ENCODE assay signal across 18 cellular contexts in genomic region chr17:36095992-36096391, GRCh38. TPM values are rescaled to one million over a fixed set of nuclear protein-coding genes. Genes with fewer than 3 reads are reported as not detected.
DNase-seq lines count a peak whose midpoint lies in the region; ATAC-seq and TF ChIP-seq lines count a peak whose summit lies in the region.
"Had no signal": no experiment of that assay in that cellular context is flagged by ENCODE, and none has a peak within 500 bp of the region (broad histone marks: within the 10 kb centered on the region; RNA-seq: fewer than 3 reads in every experiment).

No MANE protein-coding gene starts in this region.

- no peaks in the 10 kb centered on the region for H3K9me3 ChIP-seq in BLaER1
- no peaks in the 10 kb centered on the region for H3K9me3 ChIP-seq in CD8-positive, alpha-beta memory T cell (ENCODE audit: low read length)
- no peaks in the 10 kb centered on the region for H3K9me3 ChIP-seq in spleen
- H3K9me3 ChIP-seq: esophagus muscularis mucosa, gastroesophageal sphincter had no signal

- no peak for DNase-seq in CD8-positive, alpha-beta memory T cell
- peak; percentile 10 for DNase-seq in OCI-M1 (lab: John Stamatoyannopoulos, UW)
- no peak for DNase-seq in effector memory CD8-positive, alpha-beta T cell
- no peak for DNase-seq in substantia nigra (lab: John Stamatoyannopoulos, UW)
- no peak for DNase-seq in spleen
- DNase-seq: activated naive CD8-positive, alpha-beta T cell treated with anti-CD3 and anti-CD28 coated beads, Interleukin-2, amount 10 ng/mL, durations not matched to agents 7 days and 5 days; KG1; NCI-H524; T1000 had no signal

- H3K36me3 Mint-ChIP-seq in CD8-positive, alpha-beta memory T cell: peaks cover 0 to 4% (median 0%) of the 10 kb centered on the region in 3 donors
- H3K36me3 Mint-ChIP-seq in effector memory CD8-positive, alpha-beta T cell (ENCODE audit: insufficient read depth): peaks cover 8% of the 10 kb centered on the region
- H3K36me3 Mint-ChIP-seq: activated naive CD8-positive, alpha-beta T cell treated with anti-CD3 and anti-CD28 coated beads, Interleukin-2, amount 10 ng/mL, durations not matched to agents 7 days and 5 days had no signal

- no peak overlapping the region for H3K9ac ChIP-seq in BLaER1

- no peaks in the 10 kb centered on the region for H3K9me3 Mint-ChIP-seq in CD8-positive, alpha-beta memory T cell
- no peaks in the 10 kb centered on the region for H3K9me3 Mint-ChIP-seq in effector memory CD8-positive, alpha-beta T cell
- H3K9me3 Mint-ChIP-seq: activated naive CD8-positive, alpha-beta T cell treated with anti-CD3 and anti-CD28 coated beads, Interleukin-2, amount 10 ng/mL, durations not matched to agents 7 days and 5 days had no signal

- WGBS in spleen, 5 donors: 86 to 100% (median 90%) methylated on average over 1 of the region's 1 CpG

- H3K36me3 ChIP-seq in BLaER1 (no peaks in the 10 kb centered on the region), spleen (no peaks in the 10 kb centered on the region)
- H3K36me3 ChIP-seq in CD8-positive, alpha-beta memory T cell (ENCODE audit: insufficient read depth, low read length): no peaks in the 10 kb centered on the region
- H3K36me3 ChIP-seq: esophagus muscularis mucosa, gastroesophageal sphincter had no signal

- no peak for TF ChIP-seq POLR2A in spleen (IDR thresholded peaks at IDR 0.05)

- no peaks in the 10 kb centered on the region for H3K27me3 Mint-ChIP-seq in CD8-positive, alpha-beta memory T cell
- H3K27me3 Mint-ChIP-seq in effector memory CD8-positive, alpha-beta T cell: no peaks in the 10 kb centered on the region

- intact Hi-C loops in spleen (cut with DNase I; ENCODE audit: low total_unique reads): no loop called here

- no peaks in the 10 kb centered on the region for H4K20me1 ChIP-seq in BLaER1

- H3K4me1 ChIP-seq in BLaER1: peaks cover 57% of the 10 kb centered on the region
- peaks cover 12% of the 10 kb centered on the region for H3K4me1 ChIP-seq in CD8-positive, alpha-beta memory T cell (ENCODE audit: insufficient read depth, low read length)
- peaks cover 4 to 69% (median 26%) of the 10 kb centered on the region in 6 donors for H3K4me1 ChIP-seq in spleen
- H3K4me1 ChIP-seq: esophagus muscularis mucosa, gastroesophageal sphincter had no signal

- peak overlapping the region in 6 of 8 donors; percentile 4 to 68 (median 44) for H3K27ac Mint-ChIP-seq in CD8-positive, alpha-beta memory T cell
- peak overlapping the region; percentile 74 to 95 for H3K27ac Mint-ChIP-seq in effector memory CD8-positive, alpha-beta T cell
- H3K27ac Mint-ChIP-seq: activated naive CD8-positive, alpha-beta T cell treated with anti-CD3 and anti-CD28 coated beads, Interleukin-2, amount 10 ng/mL, durations not matched to agents 7 days and 5 days; progenitor cell of endocrine pancreas had no signal

- no peak for ATAC-seq in effector memory CD8-positive, alpha-beta T cell (replicated peaks)
- ATAC-seq in HG03108 (IDR thresholded peaks at IDR 0.05; ENCODE audit: unreplicated experiment): no peak
- ATAC-seq: gastroesophageal sphincter, SK-N-SH treated with all-trans-retinoic acid at 6 μM for 48 hours had no signal

- peak overlapping the region; percentile 5 for H3K4me2 ChIP-seq in BLaER1

- POLR2A ChIA-PET in CD8-positive, alpha-beta memory T cell (lab: Charles Lee): no interaction called here

- H3K27me3 ChIP-seq in BLaER1 (no peaks in the 10 kb centered on the region), spleen (replicated peaks in 1 of 7) (no peaks in the 10 kb centered on the region)
- no peaks in the 10 kb centered on the region for H3K27me3 ChIP-seq in CD8-positive, alpha-beta memory T cell (ENCODE audit: insufficient read depth, low read length, poor library complexity, severe bottlenecking)
- H3K27me3 ChIP-seq: gastroesophageal sphincter had no signal

- H3K27ac ChIP-seq in BLaER1 (no peak overlapping the region), substantia nigra (ENCODE audit: low read depth, low read length, poor library complexity, severe bottlenecking) (no peak overlapping the region), spleen (peak overlapping the region in 2 of 8 donors; percentile 5 to 7)
- H3K27ac ChIP-seq in CD8-positive, alpha-beta memory T cell (ENCODE audit: low read depth, low read length): no peak overlapping the region
- H3K27ac ChIP-seq: esophagus muscularis mucosa, gastroesophageal sphincter had no signal

- no peak for TF ChIP-seq CTCF in spleen (IDR thresholded peaks at IDR 0.05 in 8 of 11, conservative IDR thresholded peaks at IDR 0.05 in 3 of 11)

- H3K4me3 ChIP-seq in BLaER1: no peak overlapping the region
- H3K4me3 ChIP-seq in CD8-positive, alpha-beta memory T cell (ENCODE audit: low read length): no peak overlapping the region
- H3K4me3 ChIP-seq in spleen: no peak overlapping the region
- H3K4me3 ChIP-seq: esophagus muscularis mucosa, gastroesophageal sphincter, lung had no signal

- peaks cover 44 to 68% (median 68%) of the 10 kb centered on the region in 3 donors for H3K4me1 Mint-ChIP-seq in CD8-positive, alpha-beta memory T cell
- peaks cover 36 to 64% of the 10 kb centered on the region in 2 donors for H3K4me1 Mint-ChIP-seq in effector memory CD8-positive, alpha-beta T cell (ENCODE audit: low read depth in 2 of 2)

- H3K4me3 Mint-ChIP-seq in CD8-positive, alpha-beta memory T cell: peak overlapping the region in 6 of 7 donors; percentile 5 to 76 (median 58)
- H3K4me3 Mint-ChIP-seq in effector memory CD8-positive, alpha-beta T cell: peak overlapping the region; percentile 28 to 43
- H3K4me3 Mint-ChIP-seq: activated naive CD8-positive, alpha-beta T cell treated with anti-CD3 and anti-CD28 coated beads, Interleukin-2, amount 10 ng/mL, durations not matched to agents 7 days and 5 days had no signal

- CTCF ChIA-PET in CD8-positive, alpha-beta memory T cell (lab: Charles Lee): no interaction called here

RNA-seq across cellular contexts. Expression of gene CCL3, which starts 6.0 kb away (rescaled TPM):
- 1,000 to 10,000 TPM; 1,154 to 1,264 TPM for total RNA-seq in CD8-positive, alpha-beta memory T cell
- 2.3 TPM for polyA plus RNA-seq in CD8-positive, alpha-beta memory T cell
- total RNA-seq in spleen: 10 to 100 TPM; 10.7 to 85.9 (median 23.3) TPM
- 10 to 100 TPM; 11.7 to 41.5 (median 17.6) TPM for polyA plus RNA-seq in spleen
- total RNA-seq: HT-29, progenitor cell of endocrine pancreas had no signal

RNA-seq across cellular contexts. Expression of gene CCL4, which starts 7.6 kb away (rescaled TPM):
- total RNA-seq in CD8-positive, alpha-beta memory T cell: 1,000 to 10,000 TPM; 1,703 to 1,794 TPM
- polyA plus RNA-seq in CD8-positive, alpha-beta memory T cell: 161 TPM
- total RNA-seq in spleen: 10 to 100 TPM; 23.5 to 81.0 (median 33.8) TPM
- 10 to 100 TPM; 10.1 to 32.9 (median 15.8) TPM for polyA plus RNA-seq in spleen
- total RNA-seq: HT-29, kidney epithelial cell, progenitor cell of endocrine pancreas had no signal

RNA-seq across cellular contexts. Expression of gene CCL18, which starts 31.9 kb away (rescaled TPM):
- not detected for total RNA-seq in CD8-positive, alpha-beta memory T cell
- polyA plus RNA-seq in CD8-positive, alpha-beta memory T cell: not detected
- 10 to 100 TPM in 5 of 7 donors, 1 to 10 TPM in 2; 5.2 to 27.8 (median 11.0) TPM for total RNA-seq in spleen
- polyA plus RNA-seq in spleen: 100 to 1,000 TPM in 1 of 3 donors, 10 to 100 TPM in 1, 1 to 10 TPM in 1; 9.8 to 109 (median 75.6) TPM
- total RNA-seq: activated naive CD8-positive, alpha-beta T cell treated with anti-CD3 and anti-CD28 coated beads, Interleukin-2, amount 10 ng/mL, durations not matched to agents 7 days and 5 days; HT-29; kidney epithelial cell; progenitor cell of endocrine pancreas had no signal

Comparison
In these comparisons a context has a peak if more than half of its experiments do, and no peak if none do; other contexts are left out.
1. RNA of gene CCL3, which starts 6.0 kb away (total RNA-seq): 1,154 to 1,264 TPM in CD8-positive, alpha-beta memory T cell; 10.7 to 85.9 TPM in spleen; every median in the first group is over 10 times any median in the second.
2. RNA of gene CCL4, which starts 7.6 kb away (total RNA-seq): 1,703 to 1,794 TPM in CD8-positive, alpha-beta memory T cell; 23.5 to 81.0 TPM in spleen; every median in the first group is over 10 times any median in the second.
3. RNA of gene CCL18, which starts 31.9 kb away (total RNA-seq): 5.2 to 27.8 TPM in spleen; not detected in CD8-positive, alpha-beta memory T cell; every median in the first group is over 4 times any median in the second.